Comparison of ENCODE assay signal across 9 cellular contexts in genomic region chr5:139147743-139148079, GRCh38. TPM values are rescaled to one million over a fixed set of nuclear protein-coding genes. Genes with fewer than 3 reads are reported as not detected.
DNase-seq lines count a peak whose midpoint lies in the region; ATAC-seq, FAIRE-seq and TF ChIP-seq lines count a peak whose summit lies in the region.
"Had no signal": no experiment of that assay in that cellular context is flagged by ENCODE, and none has a peak within 500 bp of the region (broad histone marks: within the 10 kb centered on the region; RNA-seq: fewer than 3 reads in every experiment).

No MANE protein-coding gene starts in this region.

- no peak for FAIRE-seq in bronchial epithelial cell (lab: Jason Lieb, UNC)

- H3K36me3 ChIP-seq in bronchial epithelial cell (ENCODE audit: control insufficient read depth, insufficient read depth, low read length) = no peaks in the 10 kb centered on the region
- H3K36me3 ChIP-seq in aorta (ENCODE audit: control insufficient read depth in 1 of 2, insufficient read depth in 2 of 2, low read length in 1 of 2) = no peaks in the 10 kb centered on the region
- H3K36me3 ChIP-seq: WERI-Rb-1 had no signal

- TF ChIP-seq CTCF in bronchial epithelial cell (IDR thresholded peaks at IDR 0.05; ENCODE audit: insufficient read depth, low read length, severe bottlenecking) = no peak
- no peak for TF ChIP-seq CTCF in lower leg skin (IDR thresholded peaks at IDR 0.05)

- no peak overlapping the region for H3K4me3 Mint-ChIP-seq in activated naive CD8-positive, alpha-beta T cell
- no peak overlapping the region for H3K4me3 Mint-ChIP-seq in activated naive CD8-positive, alpha-beta T cell treated with anti-CD3 and anti-CD28 coated beads, Interleukin-2, amount 50 U/mL, for 24 hours
- no peak overlapping the region for H3K4me3 Mint-ChIP-seq in activated CD8-positive, alpha-beta memory T cell treated with anti-CD3 and anti-CD28 coated beads, Interleukin-2, amount 10 ng/mL, durations not matched to agents 7 days and 5 days

- no peaks in the 10 kb centered on the region for H3K27me3 ChIP-seq in bronchial epithelial cell (ENCODE audit: control insufficient read depth, insufficient read depth, low read length)
- no peaks in the 10 kb centered on the region for H3K27me3 ChIP-seq in aorta (ENCODE audit: control insufficient read depth in 1 of 2, insufficient read depth in 2 of 2, low read length in 1 of 2)

- no peak for DNase-seq in activated naive CD8-positive, alpha-beta T cell treated with anti-CD3 and anti-CD28 coated beads, Interleukin-2, amount 50 U/mL, for 24 hours
- DNase-seq in bronchial epithelial cell (ENCODE audit: low read depth) (peak; percentile 49), lower leg skin (ENCODE audit: low spot score in 2 of 2) (peak; percentile 41 to 88), aorta (peak; percentile 82 to 88), SW480 (ENCODE audit: low spot score) (no peak), NCI-H2081 (lab: John Stamatoyannopoulos, UW) (no peak)
- no peak for DNase-seq in activated CD8-positive, alpha-beta memory T cell treated with anti-CD3 and anti-CD28 coated beads, Interleukin-2, amount 10 ng/mL, durations not matched to agents 7 days and 5 days
- DNase-seq: WERI-Rb-1 had no signal

- 0 to 8% methylated on average over 2 of the region's 2 CpGs for WGBS in lower leg skin, 2 donors
- 0 to 1% methylated on average over 2 of the region's 2 CpGs for WGBS in aorta, 2 donors

- H3K27ac Mint-ChIP-seq in activated naive CD8-positive, alpha-beta T cell = peak overlapping the region; percentile 67
- H3K27ac Mint-ChIP-seq in activated naive CD8-positive, alpha-beta T cell treated with anti-CD3 and anti-CD28 coated beads, Interleukin-2, amount 50 U/mL, for 24 hours = no peak overlapping the region
- no peak overlapping the region for H3K27ac Mint-ChIP-seq in activated CD8-positive, alpha-beta memory T cell treated with anti-CD3 and anti-CD28 coated beads, Interleukin-2, amount 10 ng/mL, durations not matched to agents 7 days and 5 days

- H3K4me1 Mint-ChIP-seq in activated naive CD8-positive, alpha-beta T cell (ENCODE audit: low read depth) = peaks cover 35% of the 10 kb centered on the region
- peaks cover 49% of the 10 kb centered on the region for H3K4me1 Mint-ChIP-seq in activated naive CD8-positive, alpha-beta T cell treated with anti-CD3 and anti-CD28 coated beads, Interleukin-2, amount 50 U/mL, for 24 hours
- H3K4me1 Mint-ChIP-seq in activated CD8-positive, alpha-beta memory T cell treated with anti-CD3 and anti-CD28 coated beads, Interleukin-2, amount 10 ng/mL, durations not matched to agents 7 days and 5 days = peaks cover 12% of the 10 kb centered on the region

- no peaks in the 10 kb centered on the region for H3K36me3 Mint-ChIP-seq in activated naive CD8-positive, alpha-beta T cell
- peaks cover 3% of the 10 kb centered on the region for H3K36me3 Mint-ChIP-seq in activated naive CD8-positive, alpha-beta T cell treated with anti-CD3 and anti-CD28 coated beads, Interleukin-2, amount 50 U/mL, for 24 hours (ENCODE audit: low read depth)
- no peaks in the 10 kb centered on the region for H3K36me3 Mint-ChIP-seq in activated CD8-positive, alpha-beta memory T cell treated with anti-CD3 and anti-CD28 coated beads, Interleukin-2, amount 10 ng/mL, durations not matched to agents 7 days and 5 days

- H3K9me3 ChIP-seq in aorta (ENCODE audit: control insufficient read depth, low read length) = no peaks in the 10 kb centered on the region

- H3K4me3 ChIP-seq in bronchial epithelial cell (ENCODE audit: low read depth, low read length) = no peak overlapping the region
- no peak overlapping the region for H3K4me3 ChIP-seq in lower leg skin (ENCODE audit: low read depth, poor library complexity, severe bottlenecking)
- H3K4me3 ChIP-seq in aorta (ENCODE audit: low read length in 2 of 2) = no peak overlapping the region

- intact Hi-C loops in lower leg skin (cut with DNase I; ENCODE audit: low total_unique reads) = no loop called here
- intact Hi-C loops in aorta (cut with DNase I) = loop anchor here (5.0 to 10.0 kb wide), 2 partner anchors 40 to 47 kb away; partner anchors contain the start of gene SIL1 (in 1 of the 2)

- H3K27ac ChIP-seq in aorta (ENCODE audit: low read depth in 1 of 2, low read length in 2 of 2) = no peak overlapping the region
- H3K27ac ChIP-seq: WERI-Rb-1 had no signal

- no peak for TF ChIP-seq POLR2A in lower leg skin (IDR thresholded peaks at IDR 0.05)

- H3K4me1 ChIP-seq in aorta (ENCODE audit: control insufficient read depth in 1 of 2, insufficient read depth in 2 of 2, low read length in 2 of 2) = no peaks in the 10 kb centered on the region

- no peaks in the 10 kb centered on the region for H3K9me3 Mint-ChIP-seq in activated naive CD8-positive, alpha-beta T cell (ENCODE audit: low read depth)
- peaks cover 3% of the 10 kb centered on the region for H3K9me3 Mint-ChIP-seq in activated naive CD8-positive, alpha-beta T cell treated with anti-CD3 and anti-CD28 coated beads, Interleukin-2, amount 50 U/mL, for 24 hours
- no peaks in the 10 kb centered on the region for H3K9me3 Mint-ChIP-seq in activated CD8-positive, alpha-beta memory T cell treated with anti-CD3 and anti-CD28 coated beads, Interleukin-2, amount 10 ng/mL, durations not matched to agents 7 days and 5 days (ENCODE audit: low read depth)

- CTCF ChIA-PET in activated CD8-positive, alpha-beta memory T cell treated with anti-CD3 and anti-CD28 coated beads, Interleukin-2, amount 10 ng/mL, durations not matched to agents 7 days and 5 days (lab: Charles Lee) = no interaction called here

- no peak for ATAC-seq in activated naive CD8-positive, alpha-beta T cell treated with anti-CD3 and anti-CD28 coated beads, Interleukin-2, amount 50 U/mL, for 24 hours
- peak; percentile 82 for ATAC-seq in aorta (ENCODE audit: low FRiP score)
- no peak for ATAC-seq in activated CD8-positive, alpha-beta memory T cell treated with anti-CD3 and anti-CD28 coated beads, Interleukin-2, amount 10 ng/mL, durations not matched to agents 7 days and 5 days

- no peaks in the 10 kb centered on the region for H3K27me3 Mint-ChIP-seq in activated naive CD8-positive, alpha-beta T cell
- H3K27me3 Mint-ChIP-seq in activated naive CD8-positive, alpha-beta T cell treated with anti-CD3 and anti-CD28 coated beads, Interleukin-2, amount 50 U/mL, for 24 hours = no peaks in the 10 kb centered on the region
- H3K27me3 Mint-ChIP-seq in activated CD8-positive, alpha-beta memory T cell treated with anti-CD3 and anti-CD28 coated beads, Interleukin-2, amount 10 ng/mL, durations not matched to agents 7 days and 5 days = no peaks in the 10 kb centered on the region

RNA-seq across cellular contexts. Expression of gene SIL1, which starts 50.5 kb away (rescaled TPM):
- total RNA-seq in bronchial epithelial cell (85.3 and 117 TPM in 2 replicates), lower leg skin (10 to 100 TPM; 35.1 to 45.4 (median 39.3) TPM), aorta (10 to 100 TPM; 48.7 to 49.8 TPM)
- 10 to 100 TPM; 19.4 to 58.9 TPM for polyA plus RNA-seq in aorta
- 10 to 100 TPM; 23.9 to 24.5 TPM for total RNA-seq in activated CD8-positive, alpha-beta memory T cell treated with anti-CD3 and anti-CD28 coated beads, Interleukin-2, amount 10 ng/mL, durations not matched to agents 7 days and 5 days

Comparison
In these comparisons a context has a peak if more than half of its experiments do, and no peak if none do; other contexts are left out.
1. DNase-seq: peak in bronchial epithelial cell (single experiment), lower leg skin (2 of 2) and aorta (2 of 2); none in activated naive CD8-positive, alpha-beta T cell treated with anti-CD3 and anti-CD28 coated beads, Interleukin-2, amount 50 U/mL, for 24 hours (single experiment), SW480 (single experiment), NCI-H2081 (0 of 2) and activated CD8-positive, alpha-beta memory T cell treated with anti-CD3 and anti-CD28 coated beads, Interleukin-2, amount 10 ng/mL, durations not matched to agents 7 days and 5 days (single experiment).